29 cellular contexts compared by ENCODE assay signal in the genomic region with DNA sequence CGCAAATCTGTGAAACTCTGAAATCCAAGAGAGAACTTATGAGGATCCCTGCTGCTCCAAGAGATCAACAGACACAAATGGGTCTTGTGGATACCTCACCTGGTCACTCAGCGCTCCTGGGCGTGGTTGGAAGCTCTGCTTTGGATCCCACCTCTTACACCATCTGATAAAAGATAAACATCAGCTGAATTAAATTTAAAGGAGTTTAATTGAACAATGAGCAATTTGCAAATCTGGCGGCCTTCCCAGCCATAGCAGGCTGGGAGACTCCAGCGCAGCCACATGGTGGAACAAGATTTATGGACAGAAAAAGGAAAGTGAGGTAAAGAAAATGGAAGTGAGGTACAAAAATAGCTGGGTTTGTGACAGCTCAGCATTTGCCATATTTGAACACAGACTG.
"Had no signal": no experiment of that assay in that cellular context is flagged by ENCODE, and none has a peak within 500 bp of the region (broad histone marks: within the 10 kb centered on the region; RNA-seq: fewer than 3 reads in every experiment).

No MANE protein-coding gene starts in this region.

- H3K4me3 ChIP-seq: coronary artery, dorsolateral prefrontal cortex had no signal

- H3K36me3 ChIP-seq: brain microvascular endothelial cell had no signal

- H3K27ac Mint-ChIP-seq: activated CD4-positive, alpha-beta memory T cell treated with anti-CD3 and anti-CD28 coated beads for 36 hours; activated CD4-positive, alpha-beta T cell treated with anti-CD3 and anti-CD28 coated beads for 36 hours; activated CD4-positive, alpha-beta T cell treated with anti-CD3 and anti-CD28 coated beads, Interleukin-2, amount 10 ng/mL, durations not matched to agents 24 days and 14 days; activated CD8-positive, alpha-beta memory T cell treated with anti-CD3 and anti-CD28 coated beads, Interleukin-2, amount 10 ng/mL, durations not matched to agents 7 days and 5 days; activated CD8-positive, alpha-beta T cell treated with anti-CD3 and anti-CD28 coated beads, Interleukin-2, amount 10 ng/mL, durations not matched to agents 7 days and 5 days; activated naive CD4-positive, alpha-beta T cell treated with anti-CD3 and anti-CD28 coated beads for 36 hours; activated naive CD4-positive, alpha-beta T cell treated with anti-CD3 and anti-CD28 coated beads, Interleukin-2, amount 50 U/mL, for 24 hours; activated naive CD8-positive, alpha-beta T cell treated with anti-CD3 and anti-CD28 coated beads for 36 hours; activated naive CD8-positive, alpha-beta T cell treated with anti-CD3 and anti-CD28 coated beads, Interleukin-2, amount 50 U/mL, for 24 hours; activated T-helper 1 cell treated with anti-CD3 and anti-CD28 coated beads, Interleukin-12 subunit alpha, Interleukin-12 subunit beta, Interleukin-2, Interleukin-4 antibody, amounts not matched to agents 30 ng/mL and 10 ng/mL and 1 ng/mL, durations not matched to agents 14 hours and 24 hours and 36 hours; activated T-helper 2 cell treated with anti-CD3 and anti-CD28 coated beads, Interferon-gamma antibody, Interleukin-2, Interleukin-4, amounts not matched to agents 10 μg/mL and 5 μg/mL and 100 μg/mL, durations not matched to agents 14 hours and 24 hours and 36 hours; dendritic cell treated with granulocyte-macrophage colony-stimulating factor and Interleukin-4, amounts not matched to agents 40 ng/mL and 50 ng/mL, for 4 days; endodermal cell had no signal

- H3K9me3 Mint-ChIP-seq: activated CD4-positive, alpha-beta memory T cell treated with anti-CD3 and anti-CD28 coated beads for 36 hours; activated naive CD4-positive, alpha-beta T cell treated with anti-CD3 and anti-CD28 coated beads, Interleukin-2, amount 50 U/mL, for 24 hours; activated naive CD8-positive, alpha-beta T cell treated with anti-CD3 and anti-CD28 coated beads for 36 hours; activated naive CD8-positive, alpha-beta T cell treated with anti-CD3 and anti-CD28 coated beads, Interleukin-2, amount 50 U/mL, for 24 hours; activated T-helper 1 cell treated with anti-CD3 and anti-CD28 coated beads, Interleukin-12 subunit alpha, Interleukin-12 subunit beta, Interleukin-2, Interleukin-4 antibody, amounts not matched to agents 30 ng/mL and 10 ng/mL and 1 ng/mL, durations not matched to agents 14 hours and 24 hours and 36 hours; activated T-helper 2 cell treated with anti-CD3 and anti-CD28 coated beads, Interferon-gamma antibody, Interleukin-2, Interleukin-4, amounts not matched to agents 10 μg/mL and 5 μg/mL and 100 μg/mL, durations not matched to agents 14 hours and 24 hours and 36 hours had no signal

- DNase-seq: activated CD4-positive, alpha-beta memory T cell treated with anti-CD3 and anti-CD28 coated beads for 36 hours; activated CD4-positive, alpha-beta T cell treated with anti-CD3 and anti-CD28 coated beads for 36 hours; activated CD4-positive, alpha-beta T cell treated with anti-CD3 and anti-CD28 coated beads, Interleukin-2, amount 10 ng/mL, durations not matched to agents 24 days and 14 days; activated CD4-positive, CD25-positive, alpha-beta regulatory T cell; activated CD4-positive, CD25-positive, alpha-beta regulatory T cell treated with anti-CD3 and anti-CD28 coated beads, Interleukin-2, amount 50 U/mL, for 72 hours; activated CD8-positive, alpha-beta memory T cell treated with anti-CD3 and anti-CD28 coated beads, Interleukin-2, amount 10 ng/mL, durations not matched to agents 7 days and 5 days; activated CD8-positive, alpha-beta memory T cell treated with anti-CD3 and anti-CD28 coated beads, Interleukin-2, amount 50 U/mL, for 4 hours; activated CD8-positive, alpha-beta T cell treated with anti-CD3 and anti-CD28 coated beads, Interleukin-2, amount 10 ng/mL, durations not matched to agents 7 days and 5 days; activated effector memory CD4-positive, alpha-beta T cell treated with anti-CD3 and anti-CD28 coated beads, Interleukin-2, amount 50 U/mL, for 16 hours; activated naive CD4-positive, alpha-beta T cell treated with anti-CD3 and anti-CD28 coated beads for 36 hours; activated naive CD8-positive, alpha-beta T cell treated with anti-CD3 and anti-CD28 coated beads for 36 hours; activated naive CD8-positive, alpha-beta T cell treated with anti-CD3 and anti-CD28 coated beads, Interleukin-2, amount 50 U/mL, for 24 hours; activated T-cell treated with anti-CD3 and anti-CD28 coated beads, Interleukin-2, amount 50 U/mL, for 1 hour; activated T-cell treated with anti-CD3 and anti-CD28 coated beads, Interleukin-2, amount 50 U/mL, for 48 hours; anterior cingulate cortex; brain microvascular endothelial cell; dorsolateral prefrontal cortex; effector memory CD4-positive, alpha-beta T cell; endodermal cell; foreskin fibroblast; head of caudate nucleus; T-helper 2 cell had no signal

- H3K4me3 Mint-ChIP-seq: activated CD4-positive, alpha-beta memory T cell treated with anti-CD3 and anti-CD28 coated beads for 36 hours; activated CD4-positive, alpha-beta T cell treated with anti-CD3 and anti-CD28 coated beads for 36 hours; activated CD4-positive, alpha-beta T cell treated with anti-CD3 and anti-CD28 coated beads, Interleukin-2, amount 10 ng/mL, durations not matched to agents 24 days and 14 days; activated CD8-positive, alpha-beta memory T cell treated with anti-CD3 and anti-CD28 coated beads, Interleukin-2, amount 10 ng/mL, durations not matched to agents 7 days and 5 days; activated CD8-positive, alpha-beta T cell treated with anti-CD3 and anti-CD28 coated beads, Interleukin-2, amount 10 ng/mL, durations not matched to agents 7 days and 5 days; activated naive CD4-positive, alpha-beta T cell treated with anti-CD3 and anti-CD28 coated beads for 36 hours; activated naive CD4-positive, alpha-beta T cell treated with anti-CD3 and anti-CD28 coated beads, Interleukin-2, amount 50 U/mL, for 24 hours; activated naive CD8-positive, alpha-beta T cell treated with anti-CD3 and anti-CD28 coated beads for 36 hours; activated naive CD8-positive, alpha-beta T cell treated with anti-CD3 and anti-CD28 coated beads, Interleukin-2, amount 50 U/mL, for 24 hours; activated T-helper 1 cell treated with anti-CD3 and anti-CD28 coated beads, Interleukin-12 subunit alpha, Interleukin-12 subunit beta, Interleukin-2, Interleukin-4 antibody, amounts not matched to agents 30 ng/mL and 10 ng/mL and 1 ng/mL, durations not matched to agents 14 hours and 24 hours and 36 hours; central memory CD8-positive, alpha-beta T cell; dendritic cell treated with granulocyte-macrophage colony-stimulating factor and Interleukin-4, amounts not matched to agents 40 ng/mL and 50 ng/mL, for 4 days; endodermal cell had no signal

- H3K4me1 Mint-ChIP-seq: activated CD4-positive, alpha-beta T cell treated with anti-CD3 and anti-CD28 coated beads for 36 hours; activated CD4-positive, alpha-beta T cell treated with anti-CD3 and anti-CD28 coated beads, Interleukin-2, amount 10 ng/mL, durations not matched to agents 24 days and 14 days; activated CD8-positive, alpha-beta memory T cell treated with anti-CD3 and anti-CD28 coated beads, Interleukin-2, amount 10 ng/mL, durations not matched to agents 7 days and 5 days; activated naive CD4-positive, alpha-beta T cell treated with anti-CD3 and anti-CD28 coated beads, Interleukin-2, amount 50 U/mL, for 24 hours; activated naive CD8-positive, alpha-beta T cell treated with anti-CD3 and anti-CD28 coated beads for 36 hours; activated naive CD8-positive, alpha-beta T cell treated with anti-CD3 and anti-CD28 coated beads, Interleukin-2, amount 50 U/mL, for 24 hours; central memory CD8-positive, alpha-beta T cell had no signal

- H3K27ac ChIP-seq: brain microvascular endothelial cell, coronary artery, dorsolateral prefrontal cortex had no signal

- ATAC-seq: activated CD4-positive, alpha-beta T cell treated with anti-CD3 and anti-CD28 coated beads for 36 hours; activated CD8-positive, alpha-beta memory T cell treated with anti-CD3 and anti-CD28 coated beads, Interleukin-2, amount 10 ng/mL, durations not matched to agents 7 days and 5 days; activated CD8-positive, alpha-beta T cell treated with anti-CD3 and anti-CD28 coated beads, Interleukin-2, amount 10 ng/mL, durations not matched to agents 7 days and 5 days; activated naive CD8-positive, alpha-beta T cell treated with anti-CD3 and anti-CD28 coated beads, Interleukin-2, amount 50 U/mL, for 24 hours; esophagus mucosa had no signal

- H3K27me3 ChIP-seq: brain microvascular endothelial cell, dorsolateral prefrontal cortex had no signal

- H3K36me3 Mint-ChIP-seq: activated CD4-positive, alpha-beta memory T cell treated with anti-CD3 and anti-CD28 coated beads for 36 hours; activated CD8-positive, alpha-beta memory T cell treated with anti-CD3 and anti-CD28 coated beads, Interleukin-2, amount 10 ng/mL, durations not matched to agents 7 days and 5 days; activated naive CD4-positive, alpha-beta T cell treated with anti-CD3 and anti-CD28 coated beads, Interleukin-2, amount 50 U/mL, for 24 hours; activated naive CD8-positive, alpha-beta T cell treated with anti-CD3 and anti-CD28 coated beads for 36 hours had no signal
